18 cellular contexts compared by ENCODE assay signal in genomic region chr3:175093738-175094137, GRCh38.
A peak's percentile ranks its signal among the peaks of the same experiment; 100 is the strongest.
DNase-seq lines count a peak whose midpoint lies in the region; FAIRE-seq and TF ChIP-seq lines count a peak whose summit lies in the region.
"Had no signal": no experiment of that assay in that cellular context is flagged by ENCODE, and none has a peak within 500 bp of the region (broad histone marks: within the 10 kb centered on the region; RNA-seq: fewer than 3 reads in every experiment).

No MANE protein-coding gene starts in this region.

- H3K9me3 Mint-ChIP-seq in Caco-2 (ENCODE audit: unreplicated experiment): no peaks in the 10 kb centered on the region

- no peaks in the 10 kb centered on the region for H3K36me3 Mint-ChIP-seq in Caco-2 (ENCODE audit: insufficient read depth, unreplicated experiment)
- H3K36me3 Mint-ChIP-seq: CD8-positive, alpha-beta memory T cell had no signal

- TF ChIP-seq CTCF in Caco-2 (IDR thresholded peaks at IDR 0.05; ENCODE audit: insufficient read depth in 1 of 2, low read depth in 1 of 2, low read length in 1 of 2, severe bottlenecking in 1 of 2, unreplicated experiment in 1 of 2): no peak

- DNase-seq in ELR (ENCODE audit: low read depth): peak; percentile 2
- DNase-seq in HTR-8/SVneo (ENCODE audit: insufficient read length, low spot score): peak; percentile 10
- peak in 1 of 2 experiments; percentile 17 for DNase-seq in SJCRH30
- DNase-seq in stimulated activated CD4-positive, alpha-beta T cell treated with anti-CD3 and anti-CD28 coated beads, Interleukin-4, amount 100 ng/mL, for 4 hours: no peak
- no peak for DNase-seq in activated CD4-positive, alpha-beta T cell treated with anti-CD3 and anti-CD28 coated beads for 1 hour
- no peak for DNase-seq in NCI-H345 treated with DMSO at 0.1 percent for 48 hours (lab: John Stamatoyannopoulos, UW; ENCODE audit: unreplicated experiment)
- DNase-seq in Caco-2: no peak
- DNase-seq: AML-193; Calu3; CD8-positive, alpha-beta memory T cell; DMS79; EL; GDM1; H7 had no signal

- H3K36me3 ChIP-seq in SJCRH30 (no peaks in the 10 kb centered on the region), Caco-2 (ENCODE audit: control insufficient read depth, insufficient read depth, low read length) (no peaks in the 10 kb centered on the region)
- H3K36me3 ChIP-seq: BLaER1 had no signal

- no peak overlapping the region for H3K27ac Mint-ChIP-seq in Caco-2 (ENCODE audit: unreplicated experiment)
- H3K27ac Mint-ChIP-seq: CD8-positive, alpha-beta memory T cell had no signal

- no peak overlapping the region for H3K4me3 Mint-ChIP-seq in Caco-2 (ENCODE audit: unreplicated experiment)
- H3K4me3 Mint-ChIP-seq: CD8-positive, alpha-beta memory T cell had no signal

- H3K27me3 ChIP-seq in SJCRH30 (no peaks in the 10 kb centered on the region), Caco-2 (replicated peaks; ENCODE audit: control insufficient read depth, insufficient read depth, low read length) (no peaks in the 10 kb centered on the region)
- H3K27me3 ChIP-seq: BLaER1 had no signal

- H3K4me1 ChIP-seq in SJCRH30 (0 out of 2 replicates have a peak, but pooled peaks cover 8% of the 10 kb centered on the region), Caco-2 (no peaks in the 10 kb centered on the region)
- H3K4me1 ChIP-seq: BLaER1 had no signal

- no TSS peak for BruUV-seq in Caco-2 (replicated peaks; lab: Mats Ljungman, UMichigan)

- FAIRE-seq in HTR-8/SVneo (lab: Jason Lieb, UNC): no peak
- FAIRE-seq: GM12892, GM19239 had no signal

- H3K27me3 Mint-ChIP-seq in Caco-2 (ENCODE audit: insufficient read depth, unreplicated experiment): no peaks in the 10 kb centered on the region
- H3K27me3 Mint-ChIP-seq: CD8-positive, alpha-beta memory T cell had no signal

- H3K4me3 ChIP-seq in SJCRH30 (no peak overlapping the region), Caco-2 (ENCODE audit: low read depth, low read length) (no peak overlapping the region)
- H3K4me3 ChIP-seq: BLaER1 had no signal

- H3K27ac ChIP-seq in SJCRH30: peak overlapping the region; percentile 19
- H3K27ac ChIP-seq: BLaER1, KMS-11 had no signal

- intact Hi-C loops in Caco-2 (cut with micrococcal nuclease; ENCODE audit: unreplicated experiment): no loop called here

- CTCF ChIA-PET in Caco-2 (lab: Charles Lee): no interaction called here

- H3K9me3 ChIP-seq in SJCRH30 (replicated peaks) (no peaks in the 10 kb centered on the region), Caco-2 (no peaks in the 10 kb centered on the region)
- H3K9me3 ChIP-seq: BLaER1 had no signal

- H3K4me1 Mint-ChIP-seq in Caco-2 (ENCODE audit: low read depth, unreplicated experiment): no peaks in the 10 kb centered on the region
- H3K4me1 Mint-ChIP-seq: CD8-positive, alpha-beta memory T cell had no signal

- POLR2A ChIA-PET in Caco-2 (lab: Charles Lee): no interaction called here

Comparison
In these comparisons a context has a peak if more than half of its experiments do, and no peak if none do; other contexts are left out.
1. DNase-seq: peak in ELR (single experiment) and HTR-8/SVneo (single experiment); none in stimulated activated CD4-positive, alpha-beta T cell treated with anti-CD3 and anti-CD28 coated beads, Interleukin-4, amount 100 ng/mL, for 4 hours (0 of 2), activated CD4-positive, alpha-beta T cell treated with anti-CD3 and anti-CD28 coated beads for 1 hour (single experiment), NCI-H345 treated with DMSO at 0.1 percent for 48 hours (single experiment) and Caco-2 (0 of 2).